ENCODE assay signal across 25 cellular contexts in genomic region chr3:114803042-114803695, GRCh38.
A peak's percentile ranks its signal among the peaks of the same experiment; 100 is the strongest.
DNase-seq lines count a peak whose midpoint lies in the region; ATAC-seq and TF ChIP-seq lines count a peak whose summit lies in the region.
"Had no signal": no experiment of that assay in that cellular context is flagged by ENCODE, and none has a peak within 500 bp of the region (broad histone marks: within the 10 kb centered on the region; RNA-seq: fewer than 3 reads in every experiment).

No MANE protein-coding gene starts in this region.

- H2BK5ac ChIP-seq in IMR-90 (ENCODE audit: low read depth, low read length, poor library complexity, severe bottlenecking), result no peak overlapping the region

- H4K8ac ChIP-seq in IMR-90 (ENCODE audit: low read depth in 2 of 2, low read length in 2 of 2), result no peak overlapping the region

- H3K9me1 ChIP-seq in IMR-90 (ENCODE audit: insufficient read depth, low read length), result no peaks in the 10 kb centered on the region

- H4K5ac ChIP-seq in IMR-90 (ENCODE audit: low read depth, low read length), result no peak overlapping the region

- H2BK15ac ChIP-seq in IMR-90 (ENCODE audit: low read depth, low read length), result no peak overlapping the region

- no peaks in the 10 kb centered on the region for H3K27me3 ChIP-seq in IMR-90 (ENCODE audit: control insufficient read depth, insufficient read depth, low read length)
- H3K27me3 ChIP-seq in spleen (replicated peaks in 1 of 7), result no peaks in the 10 kb centered on the region
- H3K27me3 ChIP-seq: hepatocyte, left lung, sigmoid colon, SJSA1, tibial nerve had no signal

- dilution Hi-C loops in IMR-90 (cut with HindIII; ENCODE audit: low sequenced_read_pairs, unreplicated experiment), result no loop called here

- no CpG with 5 or more reads among the region's 5 CpGs for WGBS in IMR-90 (ENCODE audit: extremely low coverage in 2 of 2, insufficient read length in 1 of 2), 2 experiments
- WGBS in spleen, 5 donors, result 89 to 96% (median 94%) methylated on average over 5 of the region's 5 CpGs

- H3K36me3 ChIP-seq in IMR-90 (ENCODE audit: control insufficient read depth, insufficient read depth, low read length) (no peaks in the 10 kb centered on the region), spleen (no peaks in the 10 kb centered on the region)
- H3K36me3 ChIP-seq: left lung, sigmoid colon, SJSA1, tibial nerve had no signal

- DNase-seq in IMR-90, result no peak
- peak; percentile 10 for DNase-seq in astrocyte of the spinal cord (ENCODE audit: low read depth, low spot score)
- DNase-seq in fibroblast of peridontal ligament (ENCODE audit: extremely low read depth), result peak; percentile 18
- no peak for DNase-seq in sciatic nerve (ENCODE audit: low spot score)
- DNase-seq in spleen, result no peak
- DNase-seq: activated CD8-positive, alpha-beta memory T cell treated with anti-CD3 and anti-CD28 coated beads for 24 hours; activated T-cell treated with anti-CD3 and anti-CD28 coated beads, Interleukin-2, amount 50 U/mL, for 24 hours; amniotic stem cell; CD4-positive, alpha-beta memory T cell; DMS 273 treated with DMSO at 0.1 percent for 48 hours; HCEC 1CT; left lung; midbrain; naive thymus-derived CD8-positive, alpha-beta T cell; NCI-H1105 treated with DMSO at 0.1 percent for 48 hours; NCI-H2029; NCI-H69; sigmoid colon; stimulated activated naive CD8-positive, alpha-beta T cell treated with anti-CD3 and anti-CD28 coated beads, Interleukin-15, amount 100 ng/mL, for 72 hours; T-cell had no signal

- CTCF ChIA-PET in IMR-90 (lab: Yijun Ruan, JAX), result interaction anchor here (0.6 kb wide), 1 partner anchor 15 kb away, joined by 7 read pairs; no protein-coding TSS in a partner anchor

- intact Hi-C loops in IMR-90 (cut with micrococcal nuclease), result no loop called here
- intact Hi-C loops in sciatic nerve (cut with DNase I), result no loop called here
- intact Hi-C loops in spleen (cut with DNase I; ENCODE audit: low total_unique reads), result no loop called here

- no peak overlapping the region for H2AK9ac ChIP-seq in IMR-90 (replicated peaks; ENCODE audit: low read depth, low read length, poor library complexity)

- no peaks in the 10 kb centered on the region for H4K20me1 ChIP-seq in IMR-90 (ENCODE audit: insufficient read depth, low read length)

- H3K56ac ChIP-seq in IMR-90 (ENCODE audit: extremely low read depth, insufficient read depth, low read length), result no peak overlapping the region

- H3K14ac ChIP-seq in IMR-90 (replicated peaks; ENCODE audit: low read depth, low read length), result no peak overlapping the region

- H3K23ac ChIP-seq in IMR-90 (ENCODE audit: low read depth, low read length), result no peak overlapping the region

- no peak overlapping the region for H3K18ac ChIP-seq in IMR-90 (ENCODE audit: low read depth, low read length)

- peak overlapping the region; percentile 45; the same call in 1 of the 2 replicates for H3K4me2 ChIP-seq in IMR-90 (ENCODE audit: low read depth, low read length)
- H3K4me2 ChIP-seq: hepatocyte had no signal

- H3K79me1 ChIP-seq in IMR-90 (ENCODE audit: low read depth in 1 of 2, low read length in 2 of 2), result no peaks in the 10 kb centered on the region

- TF ChIP-seq CTCF in IMR-90 (conservative IDR thresholded peaks at IDR 0.05; ENCODE audit: low read depth, low read length) (no peak), astrocyte of the spinal cord (IDR thresholded peaks at IDR 0.05; ENCODE audit: low read depth, low read length) (no peak), spleen (IDR thresholded peaks at IDR 0.05 in 8 of 11, conservative IDR thresholded peaks at IDR 0.05 in 3 of 11) (no peak)

- no peak for TF ChIP-seq POLR2A in IMR-90 (IDR thresholded peaks at IDR 0.05; ENCODE audit: low read depth, low read length)
- no peak for TF ChIP-seq POLR2A in spleen (IDR thresholded peaks at IDR 0.05)

- in situ Hi-C loops in IMR-90 (cut with MboI; ENCODE audit: low sequenced_read_pairs) (no loop called here), astrocyte of the spinal cord (cut with HindIII; ENCODE audit: low sequenced_read_pairs) (no loop called here)

- POLR2A ChIA-PET in IMR-90 (lab: Charles Lee; ENCODE audit: unreplicated experiment), result no interaction called here

- TF ChIP-seq RAD21 in IMR-90 (IDR thresholded peaks at IDR 0.05; ENCODE audit: low read length), result no peak

- H3K4me1 ChIP-seq in IMR-90 (ENCODE audit: control insufficient read depth, insufficient read depth, low read length), result no peaks in the 10 kb centered on the region; the same call in 1 of the 2 replicates
- no peaks in the 10 kb centered on the region for H3K4me1 ChIP-seq in spleen
- H3K4me1 ChIP-seq: left lung, sigmoid colon, SJSA1 had no signal

- H2BK20ac ChIP-seq in IMR-90 (ENCODE audit: low read depth, low read length), result no peak overlapping the region

- H3K9me3 ChIP-seq in IMR-90 (ENCODE audit: control insufficient read depth, insufficient read depth, low read length) (no peaks in the 10 kb centered on the region), spleen (no peaks in the 10 kb centered on the region)
- H3K9me3 ChIP-seq: left lung, sigmoid colon, SJSA1 had no signal

- no peak overlapping the region for H4K91ac ChIP-seq in IMR-90 (ENCODE audit: insufficient read depth, low read depth, low read length)

- H2AK5ac ChIP-seq in IMR-90 (ENCODE audit: low read depth, low read length), result no peak overlapping the region

- no peak for ATAC-seq in IMR-90 (ENCODE audit: low read depth)
- peak; percentile 30 for ATAC-seq in sciatic nerve
- ATAC-seq in HG03460 (IDR thresholded peaks at IDR 0.05; ENCODE audit: unreplicated experiment), result no peak
- no peak for ATAC-seq in GM19463 (IDR thresholded peaks at IDR 0.05; ENCODE audit: unreplicated experiment)
- ATAC-seq: left lung; naive thymus-derived CD8-positive, alpha-beta T cell; stimulated activated naive CD8-positive, alpha-beta T cell treated with anti-CD3 and anti-CD28 coated beads, Interleukin-15, amount 100 ng/mL, for 72 hours; T-cell had no signal

- no peak overlapping the region for H2BK120ac ChIP-seq in IMR-90 (ENCODE audit: low read depth, low read length)

- H2AFZ ChIP-seq in IMR-90 (replicated peaks; ENCODE audit: low read length, poor library complexity), result no peak overlapping the region
- H2AFZ ChIP-seq: hepatocyte had no signal

- no peak overlapping the region for H3K4me3 ChIP-seq in IMR-90 (ENCODE audit: insufficient read depth, low read depth, low read length)
- no peak overlapping the region for H3K4me3 ChIP-seq in astrocyte of the spinal cord (ENCODE audit: low read depth, low read length)
- H3K4me3 ChIP-seq in spleen, result no peak overlapping the region
- H3K4me3 ChIP-seq: hepatocyte, left lung, sigmoid colon, SJSA1, tibial nerve had no signal

- H3K9ac ChIP-seq in IMR-90 (ENCODE audit: low read depth, low read length), result no peak overlapping the region

- no peak overlapping the region for H3K4ac ChIP-seq in IMR-90 (ENCODE audit: low read depth, low read length)

- H3K27ac ChIP-seq in IMR-90 (ENCODE audit: insufficient read depth, low read length) (no peak overlapping the region), spleen (peak overlapping the region in 1 of 8 donors; percentile 35)
- H3K27ac ChIP-seq: hepatocyte, left lung, sigmoid colon, SJSA1, tibial nerve had no signal

- BruUV-seq in IMR-90 (replicated peaks; lab: Mats Ljungman, UMichigan), result no TSS peak

TF ChIP-seq in IMR-90, 13 proteins besides CTCF, POLR2A, EP300 and RAD21:
- TF ChIP-seq RCOR1 (IDR thresholded peaks at IDR 0.05; ENCODE audit: insufficient replicate concordance, low read length) (no peak), CHD1 (IDR thresholded peaks at IDR 0.05; ENCODE audit: low read depth, low read length) (no peak), MAZ (IDR thresholded peaks at IDR 0.05; ENCODE audit: borderline replicate concordance, low read depth, low read length) (no peak), ELK1 (IDR thresholded peaks at IDR 0.05; ENCODE audit: borderline replicate concordance, low read depth, low read length) (no peak), MXI1 (IDR thresholded peaks at IDR 0.05; ENCODE audit: borderline replicate concordance, low read depth, low read length) (no peak), FOS (IDR thresholded peaks at IDR 0.05; ENCODE audit: low read depth, low read length) (no peak), USF2 (IDR thresholded peaks at IDR 0.05; ENCODE audit: low read depth, low read length) (no peak), SMC3 (IDR thresholded peaks at IDR 0.05; ENCODE audit: low read depth, low read length) (no peak), MAFK (IDR thresholded peaks at IDR 0.05; ENCODE audit: low read depth, low read length) (no peak), CEBPB (IDR thresholded peaks at IDR 0.05; ENCODE audit: low read depth, low read length) (no peak), BHLHE40 (IDR thresholded peaks at IDR 0.05; ENCODE audit: low read depth, low read length) (no peak), RFX5 (IDR thresholded peaks at IDR 0.05; ENCODE audit: low read depth, low read length) (no peak), NFE2L2 (IDR thresholded peaks at IDR 0.05; ENCODE audit: low read depth, low read length) (no peak)

Comparison
In these comparisons a context has a peak if more than half of its experiments do, and no peak if none do; other contexts are left out.
1. DNase-seq: peak in astrocyte of the spinal cord (single experiment) and fibroblast of peridontal ligament (single experiment); none in IMR-90 (single experiment), sciatic nerve (single experiment) and spleen (single experiment).